In the genomic region with DNA sequence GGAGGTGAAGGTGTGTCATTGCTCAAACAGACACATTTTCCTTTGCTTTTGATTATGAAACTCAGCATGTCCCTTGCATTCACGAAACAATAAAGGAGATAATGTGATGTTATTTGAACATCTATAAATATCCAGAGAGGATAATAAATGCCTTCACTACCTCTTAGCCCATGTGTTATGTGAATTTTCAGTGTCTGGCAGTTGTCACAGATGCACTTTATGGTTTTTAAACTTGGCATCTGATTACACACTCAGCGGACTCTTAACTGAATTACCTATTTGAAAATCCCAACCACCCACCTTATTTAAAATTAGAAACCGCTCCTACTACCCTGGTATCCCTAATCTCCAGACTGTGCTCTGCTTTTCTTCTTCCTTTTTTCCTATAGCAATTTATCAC, we compare ENCODE assay signal across 24 cellular contexts.
"Had no signal": no experiment of that assay in that cellular context is flagged by ENCODE, and none has a peak within 500 bp of the region (broad histone marks: within the 10 kb centered on the region; RNA-seq: fewer than 3 reads in every experiment).

No MANE protein-coding gene starts in this region.

- H3K27ac ChIP-seq: dorsolateral prefrontal cortex, epithelial cell of prostate, esophagus muscularis mucosa, foreskin keratinocyte, heart left ventricle, hepatocyte, left lung, neutrophil, pancreas, right lobe of liver, thoracic aorta, tibial nerve, upper lobe of left lung had no signal

- H3K36me3 ChIP-seq: esophagus muscularis mucosa, gastroesophageal sphincter, heart left ventricle, left lung, neutrophil, pancreas, right lobe of liver, thoracic aorta, tibial nerve, upper lobe of left lung had no signal

- H3K4me3 ChIP-seq: dorsolateral prefrontal cortex, esophagus muscularis mucosa, gastroesophageal sphincter, heart left ventricle, hepatocyte, left lung, mucosa of descending colon, pancreas, right lobe of liver, thoracic aorta, tibial nerve, upper lobe of left lung had no signal

- ATAC-seq: foreskin keratinocyte; gastroesophageal sphincter; heart left ventricle; left lung; mucosa of descending colon; natural killer cell treated with Interleukin-12 subunit alpha and Interleukin-12 subunit beta and Interleukin-15 and Interleukin-18, amount 100 ng/mL, for 72 hours; right lobe of liver had no signal

- DNase-seq: dorsolateral prefrontal cortex; effector CD4-positive, alpha-beta T cell; foreskin keratinocyte; heart left ventricle; kidney; left lung; mesenchymal stem cell; mucosa of descending colon; naive B cell; pancreas; right lobe of liver; small intestine; stimulated activated CD4-positive, alpha-beta T cell treated with anti-CD3 and anti-CD28 coated beads, Interleukin-15, amount 100 ng/mL, for 24 hours; stimulated activated CD4-positive, alpha-beta T cell treated with anti-CD3 and anti-CD28 coated beads, Interleukin-2, amount 100 ng/mL, for 48 hours; stimulated activated naive B cell treated with anti-CD40 and anti-IgM and Interleukin-4, amounts not matched to agents 10 μg/mL and 1 μg/mL and 100 μg/mL, for 72 hours; upper lobe of left lung had no signal

- H3K27me3 ChIP-seq: esophagus muscularis mucosa, foreskin keratinocyte, gastroesophageal sphincter, heart left ventricle, hepatocyte, left lung, neutrophil, pancreas, right lobe of liver, tibial nerve, upper lobe of left lung had no signal

- H3K4me1 ChIP-seq: pancreas, right lobe of liver, upper lobe of left lung had no signal

- H3K9me3 ChIP-seq: esophagus muscularis mucosa, gastroesophageal sphincter, heart left ventricle, left lung, mucosa of descending colon, neutrophil, pancreas, right lobe of liver, thoracic aorta, tibial nerve, upper lobe of left lung had no signal
